In genomic region chr5:181223041-181223728, GRCh38 we compare ENCODE assay signal across 1 cellular context.
A peak's percentile ranks its signal among the peaks of the same experiment; 100 is the strongest.
TF ChIP-seq lines count a peak whose summit lies in the region.

TRIM41 (plus strand) TSS chr5:181223281; CDS start chr5:181224000, 719 bp downstream.

TF ChIP-seq in HepG2, 621 proteins besides CTCF, POLR2A, EP300 and RAD21 (continued from another document and continues in another):
- TF ChIP-seq ZNF414 (CRISPR knock-in tag; IDR thresholded peaks at IDR 0.05), result no peak; the same call in 1 of the 2 replicates
- TF ChIP-seq RXRB (CRISPR knock-in tag; IDR thresholded peaks at IDR 0.05; ENCODE audit: borderline replicate concordance), result peak; percentile 53; the same call in 1 of the 2 replicates
- no peak for TF ChIP-seq BHLHE40 (IDR thresholded peaks at IDR 0.05; ENCODE audit: low read length)
- TF ChIP-seq PRDM10 (CRISPR knock-in tag; IDR thresholded peaks at IDR 0.05; ENCODE audit: low read depth), result peak; percentile 83
- TF ChIP-seq ZNF777 (CRISPR knock-in tag; IDR thresholded peaks at IDR 0.05), result no peak
- TF ChIP-seq AHDC1 (CRISPR knock-in tag; IDR thresholded peaks at IDR 0.05; ENCODE audit: borderline replicate concordance), result no peak
- TF ChIP-seq ZNF496 (CRISPR knock-in tag; IDR thresholded peaks at IDR 0.05; ENCODE audit: insufficient replicate concordance), result no peak
- TF ChIP-seq ZNF3 (CRISPR knock-in tag; IDR thresholded peaks at IDR 0.05), result no peak
- no peak; the same call in 1 of the 2 replicates for TF ChIP-seq FOXC1 (CRISPR knock-in tag; IDR thresholded peaks at IDR 0.05; ENCODE audit: borderline replicate concordance)
- TF ChIP-seq ZNF800 (CRISPR knock-in tag; IDR thresholded peaks at IDR 0.05), result no peak
- peak; percentile 75; the same call in 1 of the 2 replicates for TF ChIP-seq MEF2D (CRISPR knock-in tag; IDR thresholded peaks at IDR 0.05)
- no peak for TF ChIP-seq RELA (CRISPR knock-in tag; IDR thresholded peaks at IDR 0.05)
- TF ChIP-seq E2F5 (CRISPR knock-in tag; conservative IDR thresholded peaks at IDR 0.05), result no peak
- TF ChIP-seq ZNF318 (CRISPR knock-in tag; IDR thresholded peaks at IDR 0.05), result no peak
- TF ChIP-seq PBX3 (CRISPR knock-in tag; IDR thresholded peaks at IDR 0.05; ENCODE audit: borderline replicate concordance), result no peak
- TF ChIP-seq JUND (CRISPR knock-in tag; IDR thresholded peaks at IDR 0.05), result peak; percentile 68
- peak; percentile 54; the same call in 1 of the 2 replicates for TF ChIP-seq SIX4 (CRISPR knock-in tag; IDR thresholded peaks at IDR 0.05)
- no peak; the same call in 1 of the 2 replicates for TF ChIP-seq ZBTB7B (CRISPR knock-in tag; IDR thresholded peaks at IDR 0.05)
- TF ChIP-seq ZNF484 (CRISPR knock-in tag; IDR thresholded peaks at IDR 0.05; ENCODE audit: borderline replicate concordance, low read depth), result no peak
- no peak for TF ChIP-seq ATF5 (CRISPR knock-in tag; IDR thresholded peaks at IDR 0.05; ENCODE audit: low read depth)
- no peak for TF ChIP-seq ZNF75D (CRISPR knock-in tag; IDR thresholded peaks at IDR 0.05; ENCODE audit: borderline replicate concordance)
- TF ChIP-seq TFDP2 (CRISPR knock-in tag; IDR thresholded peaks at IDR 0.05), result peak; percentile 46
- no peak for TF ChIP-seq ZNF33B (CRISPR knock-in tag; IDR thresholded peaks at IDR 0.05)
- no peak for TF ChIP-seq MLX (CRISPR knock-in tag; IDR thresholded peaks at IDR 0.05)
- peak; percentile 82 for TF ChIP-seq YEATS4 (CRISPR knock-in tag; IDR thresholded peaks at IDR 0.05; ENCODE audit: borderline replicate concordance)
- no peak for TF ChIP-seq FOSL1 (CRISPR knock-in tag; IDR thresholded peaks at IDR 0.05; ENCODE audit: borderline replicate concordance)
- no peak for TF ChIP-seq AGO1 (IDR thresholded peaks at IDR 0.05; ENCODE audit: low read depth, low read length, poor library complexity, severe bottlenecking)
